15 cellular contexts compared by ENCODE assay signal in the genomic region with DNA sequence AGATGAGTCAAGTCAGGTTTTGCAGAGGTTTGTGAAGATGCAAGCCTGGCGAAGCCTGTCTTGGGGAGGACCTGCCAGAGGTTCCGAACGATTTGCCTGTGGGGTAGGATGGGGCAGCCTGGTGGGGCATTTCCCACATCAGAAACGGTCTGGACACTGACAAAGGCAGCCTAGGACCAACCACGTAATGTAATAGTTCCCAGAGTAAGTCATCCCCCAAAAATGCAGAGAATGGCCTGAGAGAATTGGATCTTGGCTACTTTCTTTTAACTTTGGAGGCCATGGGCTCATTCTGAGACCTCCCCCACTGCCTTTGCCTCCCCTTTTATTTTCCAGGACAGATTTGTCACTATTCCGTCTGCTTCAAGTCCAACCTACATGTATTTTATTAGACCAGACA.
DNase-seq lines count a peak whose midpoint lies in the region; ATAC-seq and TF ChIP-seq lines count a peak whose summit lies in the region.
"Had no signal": no experiment of that assay in that cellular context is flagged by ENCODE, and none has a peak within 500 bp of the region (broad histone marks: within the 10 kb centered on the region; RNA-seq: fewer than 3 reads in every experiment).

No MANE protein-coding gene starts in this region.

- no peak overlapping the region for H3K4me2 ChIP-seq in neural progenitor cell

- no peak for TF ChIP-seq CTCF in endothelial cell (IDR thresholded peaks at IDR 0.05; ENCODE audit: unreplicated experiment)
- no peak for TF ChIP-seq CTCF in neural progenitor cell (IDR thresholded peaks at IDR 0.05)

- H3K79me2 ChIP-seq in neural progenitor cell (ENCODE audit: low read depth) = no peaks in the 10 kb centered on the region

- no peaks in the 10 kb centered on the region for H3K9me3 ChIP-seq in neural progenitor cell (ENCODE audit: low read depth)
- H3K9me3 ChIP-seq: psoas muscle had no signal

- no peak overlapping the region for H3K27ac Mint-ChIP-seq in endothelial cell (ENCODE audit: unreplicated experiment)
- H3K27ac Mint-ChIP-seq in neural progenitor cell = peak overlapping the region; percentile 46
- H3K27ac Mint-ChIP-seq in activated CD8-positive, alpha-beta memory T cell treated with anti-CD3 and anti-CD28 coated beads, Interleukin-2, amount 10 ng/mL, durations not matched to agents 7 days and 5 days = no peak overlapping the region
- H3K27ac Mint-ChIP-seq: activated T-helper 17 cell treated with anti-CD3 and anti-CD28 coated beads, Interleukin-2, amount 50 U/mL, for 72 hours had no signal

- DNase-seq in AG20443 (ENCODE audit: low spot score) (peak; percentile 92), NCI-H226 (peak; percentile 45), endothelial cell (ENCODE audit: low spot score) (no peak), neural progenitor cell (ENCODE audit: low spot score) (no peak), NCI-H1417 treated with DMSO at 0.1 percent for 48 hours (lab: John Stamatoyannopoulos, UW) (no peak), 8988T (no peak)
- no peak for DNase-seq in activated CD8-positive, alpha-beta memory T cell treated with anti-CD3 and anti-CD28 coated beads, Interleukin-2, amount 10 ng/mL, durations not matched to agents 7 days and 5 days
- DNase-seq: GDM1; NCI-H2107; psoas muscle; stimulated activated CD4-positive, alpha-beta T cell treated with anti-CD3 and anti-CD28 coated beads, Interleukin-2, amount 100 ng/mL, for 24 hours had no signal

- H3K27me3 ChIP-seq in neural progenitor cell = no peaks in the 10 kb centered on the region

- H3K36me3 Mint-ChIP-seq in endothelial cell (ENCODE audit: low read depth, unreplicated experiment) = peaks cover 23% of the 10 kb centered on the region
- H3K36me3 Mint-ChIP-seq in neural progenitor cell = peaks cover 25% of the 10 kb centered on the region
- no peaks in the 10 kb centered on the region for H3K36me3 Mint-ChIP-seq in activated CD8-positive, alpha-beta memory T cell treated with anti-CD3 and anti-CD28 coated beads, Interleukin-2, amount 10 ng/mL, durations not matched to agents 7 days and 5 days

- H3F3A ChIP-seq in neural progenitor cell (ENCODE audit: low read depth) = no peaks in the 10 kb centered on the region

- H3K27me3 Mint-ChIP-seq in endothelial cell (ENCODE audit: unreplicated experiment) (peaks cover 5% of the 10 kb centered on the region), neural progenitor cell (ENCODE audit: insufficient read depth, low read depth) (peaks cover 2% of the 10 kb centered on the region)
- H3K27me3 Mint-ChIP-seq in activated CD8-positive, alpha-beta memory T cell treated with anti-CD3 and anti-CD28 coated beads, Interleukin-2, amount 10 ng/mL, durations not matched to agents 7 days and 5 days = no peaks in the 10 kb centered on the region
- H3K27me3 Mint-ChIP-seq: activated T-helper 17 cell treated with anti-CD3 and anti-CD28 coated beads, Interleukin-2, amount 50 U/mL, for 72 hours; brain had no signal

- H3K36me3 ChIP-seq in neural progenitor cell = peaks cover 9% of the 10 kb centered on the region

- CTCF ChIA-PET in activated CD8-positive, alpha-beta memory T cell treated with anti-CD3 and anti-CD28 coated beads, Interleukin-2, amount 10 ng/mL, durations not matched to agents 7 days and 5 days (lab: Charles Lee) = interaction anchor here (0.6 kb wide), 1 partner anchor 10 kb away, joined by 4 read pairs; no protein-coding TSS in a partner anchor

- ATAC-seq in GM18868 (IDR thresholded peaks at IDR 0.05; ENCODE audit: unreplicated experiment) = no peak
- ATAC-seq in activated CD8-positive, alpha-beta memory T cell treated with anti-CD3 and anti-CD28 coated beads, Interleukin-2, amount 10 ng/mL, durations not matched to agents 7 days and 5 days = no peak
- ATAC-seq: activated T-helper 17 cell treated with anti-CD3 and anti-CD28 coated beads, Interleukin-2, amount 50 U/mL, for 72 hours; psoas muscle had no signal

- no peaks in the 10 kb centered on the region for H3K9me3 Mint-ChIP-seq in endothelial cell (ENCODE audit: unreplicated experiment)
- H3K9me3 Mint-ChIP-seq in neural progenitor cell = no peaks in the 10 kb centered on the region
- H3K9me3 Mint-ChIP-seq in activated CD8-positive, alpha-beta memory T cell treated with anti-CD3 and anti-CD28 coated beads, Interleukin-2, amount 10 ng/mL, durations not matched to agents 7 days and 5 days (ENCODE audit: low read depth) = no peaks in the 10 kb centered on the region
- H3K9me3 Mint-ChIP-seq: activated T-helper 17 cell treated with anti-CD3 and anti-CD28 coated beads, Interleukin-2, amount 50 U/mL, for 72 hours; mesothelial cell of epicardium had no signal

- H3K9ac ChIP-seq in neural progenitor cell = no peak overlapping the region

- no peak overlapping the region for H3K4me3 ChIP-seq in neural progenitor cell
- H3K4me3 ChIP-seq: psoas muscle had no signal

- no peak overlapping the region for H3K27ac ChIP-seq in neural progenitor cell
- H3K27ac ChIP-seq: psoas muscle had no signal

- H3K4me3 Mint-ChIP-seq in endothelial cell (ENCODE audit: unreplicated experiment) (peak overlapping the region; percentile 47), neural progenitor cell (no peak overlapping the region)
- H3K4me3 Mint-ChIP-seq in activated CD8-positive, alpha-beta memory T cell treated with anti-CD3 and anti-CD28 coated beads, Interleukin-2, amount 10 ng/mL, durations not matched to agents 7 days and 5 days = no peak overlapping the region
- H3K4me3 Mint-ChIP-seq: activated T-helper 17 cell treated with anti-CD3 and anti-CD28 coated beads, Interleukin-2, amount 50 U/mL, for 72 hours; brain; mesothelial cell of epicardium had no signal

- H3K4me1 Mint-ChIP-seq in endothelial cell (ENCODE audit: unreplicated experiment) (peaks cover 14% of the 10 kb centered on the region), neural progenitor cell (peaks cover 6% of the 10 kb centered on the region)
- H3K4me1 Mint-ChIP-seq in activated CD8-positive, alpha-beta memory T cell treated with anti-CD3 and anti-CD28 coated beads, Interleukin-2, amount 10 ng/mL, durations not matched to agents 7 days and 5 days = peaks cover 13% of the 10 kb centered on the region

- peaks cover 5% of the 10 kb centered on the region for H4K20me1 ChIP-seq in neural progenitor cell (ENCODE audit: low read depth)

- no peak overlapping the region for H2AFZ ChIP-seq in neural progenitor cell (replicated peaks)

- H3K4me1 ChIP-seq in neural progenitor cell = no peaks in the 10 kb centered on the region
- H3K4me1 ChIP-seq: psoas muscle had no signal

Comparison
In these comparisons a context has a peak if more than half of its experiments do, and no peak if none do; other contexts are left out.
1. DNase-seq: peak in AG20443 (single experiment) and NCI-H226 (single experiment); none in endothelial cell (single experiment), neural progenitor cell (single experiment), NCI-H1417 treated with DMSO at 0.1 percent for 48 hours (single experiment), activated CD8-positive, alpha-beta memory T cell treated with anti-CD3 and anti-CD28 coated beads, Interleukin-2, amount 10 ng/mL, durations not matched to agents 7 days and 5 days (single experiment) and 8988T (single experiment).